28 cellular contexts compared by ENCODE assay signal in genomic region chr2:229363126-229363814, GRCh38.
A peak's percentile ranks its signal among the peaks of the same experiment; 100 is the strongest.
DNase-seq lines count a peak whose midpoint lies in the region; ATAC-seq, FAIRE-seq and TF ChIP-seq lines count a peak whose summit lies in the region.
"Had no signal": no experiment of that assay in that cellular context is flagged by ENCODE, and none has a peak within 500 bp of the region (broad histone marks: within the 10 kb centered on the region; RNA-seq: fewer than 3 reads in every experiment).

No MANE protein-coding gene starts in this region.

- H3K27ac ChIP-seq in breast epithelium: peak overlapping the region in 1 of 2 donors; percentile 63
- no peak overlapping the region for H3K27ac ChIP-seq in astrocyte (ENCODE audit: low read depth, low read length)
- H3K27ac ChIP-seq in right atrium auricular region: no peak overlapping the region
- H3K27ac ChIP-seq: 22Rv1, cardiac muscle cell, heart left ventricle, Peyer's patch, SJCRH30, stomach, tibial nerve had no signal

- ATAC-seq in stimulated activated memory B cell treated with anti-CD40 and anti-IgM and Interleukin-4, amounts not matched to agents 10 μg/mL and 1 μg/mL and 100 μg/mL, for 72 hours: no peak
- ATAC-seq in HG03025 (IDR thresholded peaks at IDR 0.05; ENCODE audit: low FRiP score, unreplicated experiment): no peak
- ATAC-seq: activated CD8-positive, alpha-beta T cell treated with anti-CD3 and anti-CD28 coated beads, Interleukin-2, amount 10 ng/mL, durations not matched to agents 7 days and 5 days; activated naive CD8-positive, alpha-beta T cell treated with anti-CD3 and anti-CD28 coated beads, Interleukin-2, amount 50 U/mL, for 24 hours; heart left ventricle; K562; left cardiac atrium had no signal

- H3K4me3 ChIP-seq in breast epithelium (no peak overlapping the region), astrocyte (ENCODE audit: insufficient read depth, low read depth, low read length) (no peak overlapping the region), foreskin fibroblast (ENCODE audit: low read depth in 1 of 2, low read length in 2 of 2) (no peak overlapping the region), right atrium auricular region (no peak overlapping the region)
- H3K4me3 ChIP-seq: cardiac muscle cell, heart left ventricle, K562, Peyer's patch, SJCRH30, stomach, tibial nerve had no signal

- H3K27ac Mint-ChIP-seq in MCF 10A (ENCODE audit: low read depth, unreplicated experiment): peak overlapping the region; percentile 91
- no peak overlapping the region for H3K27ac Mint-ChIP-seq in astrocyte (ENCODE audit: unreplicated experiment)
- no peak overlapping the region for H3K27ac Mint-ChIP-seq in stimulated activated memory B cell treated with anti-CD40 and anti-IgM and Interleukin-4, amounts not matched to agents 10 μg/mL and 1 μg/mL and 100 μg/mL, for 72 hours
- H3K27ac Mint-ChIP-seq: activated CD8-positive, alpha-beta T cell treated with anti-CD3 and anti-CD28 coated beads, Interleukin-2, amount 10 ng/mL, durations not matched to agents 7 days and 5 days; activated naive CD8-positive, alpha-beta T cell treated with anti-CD3 and anti-CD28 coated beads, Interleukin-2, amount 50 U/mL, for 24 hours; B cell; memory B cell had no signal

- TF ChIP-seq POLR2A in breast epithelium (IDR thresholded peaks at IDR 0.05): no peak

- DNase-seq in MCF 10A (ENCODE audit: unreplicated experiment): peak; percentile 33
- DNase-seq in breast epithelium (ENCODE audit: low spot score in 2 of 2): no peak
- DNase-seq in astrocyte (ENCODE audit: low read depth): peak; percentile 50
- peak; percentile 31 to 67 for DNase-seq in foreskin fibroblast
- no peak for DNase-seq in right atrium auricular region (ENCODE audit: low spot score)
- DNase-seq in activated CD4-positive, alpha-beta T cell treated with anti-CD3 and anti-CD28 coated beads, Interleukin-2, amount 50 U/mL, for 4 hours: no peak
- DNase-seq: activated CD4-positive, CD25-positive, alpha-beta regulatory T cell treated with anti-CD3 and anti-CD28 coated beads, Interleukin-2, amount 50 U/mL, for 72 hours; activated CD8-positive, alpha-beta T cell treated with anti-CD3 and anti-CD28 coated beads, Interleukin-2, amount 10 ng/mL, durations not matched to agents 7 days and 5 days; activated effector memory CD4-positive, alpha-beta T cell treated with anti-CD3 and anti-CD28 coated beads, Interleukin-2, amount 50 U/mL, for 16 hours; activated naive CD8-positive, alpha-beta T cell treated with anti-CD3 and anti-CD28 coated beads, Interleukin-2, amount 50 U/mL, for 24 hours; activated T-cell treated with anti-CD3 and anti-CD28 coated beads for 4 hours; cortex of kidney; DND-41; heart left ventricle; left cardiac atrium; NCI-H1436 treated with DMSO at 0.1 percent for 48 hours; NK-92 treated with Interleukin-12 subunit alpha and Interleukin-12 subunit beta, amount 100 ng/mL, for 24 hours; Peyer's patch; SJCRH30; stomach had no signal

- H2AFZ ChIP-seq in astrocyte (ENCODE audit: low read depth, low read length): peak overlapping the region; percentile 37

- H3K27me3 ChIP-seq in breast epithelium (no peaks in the 10 kb centered on the region), astrocyte (ENCODE audit: insufficient read depth, low read length) (no peaks in the 10 kb centered on the region), right atrium auricular region (no peaks in the 10 kb centered on the region)
- H3K27me3 ChIP-seq: cardiac muscle cell, heart left ventricle, Peyer's patch, SJCRH30, stomach, tibial nerve had no signal

- no peaks in the 10 kb centered on the region for H3K79me2 ChIP-seq in astrocyte (ENCODE audit: insufficient read depth, low read length)

- no peaks in the 10 kb centered on the region for H3K9me3 ChIP-seq in breast epithelium
- H3K9me3 ChIP-seq in astrocyte (ENCODE audit: insufficient read depth, low read depth, low read length): no peaks in the 10 kb centered on the region
- H3K9me3 ChIP-seq in right atrium auricular region: peaks cover 0 to 4% of the 10 kb centered on the region in 2 donors
- H3K9me3 ChIP-seq: Peyer's patch, SJCRH30, tibial nerve had no signal

- no peak for FAIRE-seq in astrocyte (lab: Jason Lieb, UNC)
- FAIRE-seq: K562 had no signal

- no peaks in the 10 kb centered on the region for H3K9me3 Mint-ChIP-seq in MCF 10A (ENCODE audit: unreplicated experiment)
- H3K9me3 Mint-ChIP-seq in astrocyte (ENCODE audit: unreplicated experiment): peaks cover 8% of the 10 kb centered on the region
- H3K9me3 Mint-ChIP-seq in stimulated activated memory B cell treated with anti-CD40 and anti-IgM and Interleukin-4, amounts not matched to agents 10 μg/mL and 1 μg/mL and 100 μg/mL, for 72 hours: no peaks in the 10 kb centered on the region
- H3K9me3 Mint-ChIP-seq: activated naive CD8-positive, alpha-beta T cell treated with anti-CD3 and anti-CD28 coated beads, Interleukin-2, amount 50 U/mL, for 24 hours; memory B cell had no signal

- H3K4me2 ChIP-seq in astrocyte (ENCODE audit: low read length): peak overlapping the region; percentile 19

- intact Hi-C loops in MCF 10A (cut with micrococcal nuclease) (no loop called here), breast epithelium (cut with DNase I; ENCODE audit: low total_unique reads) (no loop called here)

- H3K4me1 Mint-ChIP-seq in MCF 10A (ENCODE audit: insufficient read depth, unreplicated experiment) (peaks cover 14% of the 10 kb centered on the region), astrocyte (ENCODE audit: low read depth, unreplicated experiment) (no peaks in the 10 kb centered on the region)
- no peaks in the 10 kb centered on the region for H3K4me1 Mint-ChIP-seq in stimulated activated memory B cell treated with anti-CD40 and anti-IgM and Interleukin-4, amounts not matched to agents 10 μg/mL and 1 μg/mL and 100 μg/mL, for 72 hours
- H3K4me1 Mint-ChIP-seq: activated naive CD8-positive, alpha-beta T cell treated with anti-CD3 and anti-CD28 coated beads, Interleukin-2, amount 50 U/mL, for 24 hours; B cell; memory B cell had no signal

- H3K4me3 Mint-ChIP-seq in MCF 10A (ENCODE audit: unreplicated experiment) (peak overlapping the region; percentile 26), astrocyte (ENCODE audit: unreplicated experiment) (no peak overlapping the region)
- H3K4me3 Mint-ChIP-seq in stimulated activated memory B cell treated with anti-CD40 and anti-IgM and Interleukin-4, amounts not matched to agents 10 μg/mL and 1 μg/mL and 100 μg/mL, for 72 hours: no peak overlapping the region
- H3K4me3 Mint-ChIP-seq: activated CD8-positive, alpha-beta T cell treated with anti-CD3 and anti-CD28 coated beads, Interleukin-2, amount 10 ng/mL, durations not matched to agents 7 days and 5 days; activated naive CD8-positive, alpha-beta T cell treated with anti-CD3 and anti-CD28 coated beads, Interleukin-2, amount 50 U/mL, for 24 hours; B cell; memory B cell had no signal

- BruUV-seq in MCF 10A (replicated peaks; lab: Mats Ljungman, UMichigan): no TSS peak

- no peaks in the 10 kb centered on the region for H3K4me1 ChIP-seq in breast epithelium
- H3K4me1 ChIP-seq in astrocyte (ENCODE audit: insufficient read depth, low read length): peaks cover 3% of the 10 kb centered on the region
- H3K4me1 ChIP-seq in right atrium auricular region: no peaks in the 10 kb centered on the region
- H3K4me1 ChIP-seq: heart left ventricle, Peyer's patch, SJCRH30, stomach, tibial nerve had no signal

- no peaks in the 10 kb centered on the region for H3K27me3 Mint-ChIP-seq in MCF 10A (ENCODE audit: insufficient read depth, unreplicated experiment)
- H3K27me3 Mint-ChIP-seq in astrocyte (ENCODE audit: low read depth, unreplicated experiment): peaks cover 2% of the 10 kb centered on the region
- no peaks in the 10 kb centered on the region for H3K27me3 Mint-ChIP-seq in stimulated activated memory B cell treated with anti-CD40 and anti-IgM and Interleukin-4, amounts not matched to agents 10 μg/mL and 1 μg/mL and 100 μg/mL, for 72 hours
- H3K27me3 Mint-ChIP-seq: activated naive CD8-positive, alpha-beta T cell treated with anti-CD3 and anti-CD28 coated beads, Interleukin-2, amount 50 U/mL, for 24 hours; B cell; memory B cell had no signal

- CTCF ChIA-PET in MCF 10A (lab: Yijun Ruan, JAX): interaction anchor here (0.5 to 1.4 kb wide), 4 partner anchors 19 to 229 kb away, joined by 3 to 6 read pairs (median 4); no protein-coding TSS in a partner anchor

- H3K36me3 Mint-ChIP-seq in MCF 10A (ENCODE audit: insufficient read depth, unreplicated experiment) (peaks cover 64% of the 10 kb centered on the region), astrocyte (ENCODE audit: low read depth, unreplicated experiment) (no peaks in the 10 kb centered on the region)
- H3K36me3 Mint-ChIP-seq in stimulated activated memory B cell treated with anti-CD40 and anti-IgM and Interleukin-4, amounts not matched to agents 10 μg/mL and 1 μg/mL and 100 μg/mL, for 72 hours: no peaks in the 10 kb centered on the region
- H3K36me3 Mint-ChIP-seq: memory B cell had no signal

- H4K20me1 ChIP-seq in astrocyte (ENCODE audit: insufficient read depth, low read length): no peaks in the 10 kb centered on the region

- H3K36me3 ChIP-seq in breast epithelium (no peaks in the 10 kb centered on the region), astrocyte (ENCODE audit: insufficient read depth, low read length) (no peaks in the 10 kb centered on the region), right atrium auricular region (no peaks in the 10 kb centered on the region)
- H3K36me3 ChIP-seq: cardiac muscle cell, heart left ventricle, Peyer's patch, SJCRH30, stomach, tibial nerve had no signal

- no peak overlapping the region for H3K9ac ChIP-seq in astrocyte (ENCODE audit: low read length)

- TF ChIP-seq CTCF in MCF 10A (IDR thresholded peaks at IDR 0.05; ENCODE audit: unreplicated experiment): no peak
- no peak for TF ChIP-seq CTCF in breast epithelium (IDR thresholded peaks at IDR 0.05)
- no peak for TF ChIP-seq CTCF in astrocyte (IDR thresholded peaks at IDR 0.05; ENCODE audit: insufficient read depth, low read depth, low read length)
- no peak for TF ChIP-seq CTCF in foreskin fibroblast (IDR thresholded peaks at IDR 0.05; ENCODE audit: low read depth, low read length)
- no peak for TF ChIP-seq CTCF in right atrium auricular region (IDR thresholded peaks at IDR 0.05)

- POLR2A ChIA-PET in MCF 10A (lab: Yijun Ruan, JAX): interaction anchor here (0.5 to 1.5 kb wide), 14 partner anchors 11 to 223 kb away, joined by 3 to 10 read pairs (median 4); no protein-coding TSS in a partner anchor

Comparison
In these comparisons a context has a peak if more than half of its experiments do, and no peak if none do; other contexts are left out.
1. DNase-seq: peak in MCF 10A (single experiment), astrocyte (single experiment) and foreskin fibroblast (2 of 2); none in breast epithelium (0 of 2), right atrium auricular region (single experiment) and activated CD4-positive, alpha-beta T cell treated with anti-CD3 and anti-CD28 coated beads, Interleukin-2, amount 50 U/mL, for 4 hours (0 of 2).